7 cellular contexts compared by ENCODE assay signal in genomic region chr7:93890041-93890463, GRCh38. TPM values are rescaled to one million over a fixed set of nuclear protein-coding genes. Genes with fewer than 3 reads are reported as not detected.
DNase-seq lines count a peak whose midpoint lies in the region; ATAC-seq and TF ChIP-seq lines count a peak whose summit lies in the region.

No MANE protein-coding gene starts in this region.

- intact Hi-C loops in PC-3 (cut with micrococcal nuclease), result loop anchor here (1.0 to 2.0 kb wide), 6 partner anchors 21 to 387 kb away; partner anchors contain the start of gene BET1

- no peaks in the 10 kb centered on the region for H3K4me1 ChIP-seq in HEK293 (ENCODE audit: control insufficient read depth, insufficient read depth, low read length)
- peaks cover 15% of the 10 kb centered on the region for H3K4me1 ChIP-seq in PC-3 (ENCODE audit: insufficient read depth, low read length)

- H3K9me3 ChIP-seq in HEK293 (ENCODE audit: control insufficient read depth, insufficient read depth, low read depth, low read length) (no peaks in the 10 kb centered on the region), PC-3 (ENCODE audit: low read length) (no peaks in the 10 kb centered on the region)

- H3K79me2 ChIP-seq in PC-3 (ENCODE audit: low read length), result peaks cover 6% of the 10 kb centered on the region; the same call in 1 of the 2 replicates

- H2AFZ ChIP-seq in PC-3 (ENCODE audit: low read length), result peak overlapping the region; percentile 81

- no peak for TF ChIP-seq CTCF in HEK293 (tag by site-specific recombination; IDR thresholded peaks at IDR 0.05)
- TF ChIP-seq CTCF in PC-3 (conservative IDR thresholded peaks at IDR 0.05; ENCODE audit: low read depth, low read length), result no peak; the same call in 1 of the 2 replicates
- peak; percentile 14 for TF ChIP-seq CTCF in epithelial cell of esophagus (IDR thresholded peaks at IDR 0.05; ENCODE audit: insufficient read depth, low read depth, low read length, missing control alignments)

- CTCF ChIA-PET in HEK293 (lab: Yijun Ruan, JAX) (interaction anchor here (0.7 to 1.8 kb wide), 8 partner anchors 13 to 399 kb away, joined by 3 to 6 read pairs (median 4); no protein-coding TSS in a partner anchor), PC-3 (lab: Charles Lee) (interaction anchor here (2.2 kb wide), 1 partner anchor 197 kb away, joined by 9 read pairs; no protein-coding TSS in a partner anchor)

- peaks cover 55 to 68% (median 66%) of the 10 kb centered on the region in 3 donors for H3K27me3 Mint-ChIP-seq in naive B cell

- peak overlapping the region; percentile 83 for H3K4me2 ChIP-seq in PC-3 (ENCODE audit: low read length)

- H3K4me1 Mint-ChIP-seq in naive B cell, result peaks cover 12 to 15% (median 15%) of the 10 kb centered on the region in 3 donors

- H4K20me1 ChIP-seq in PC-3 (ENCODE audit: low read length), result peaks cover 9% of the 10 kb centered on the region

- TSS peak; percentile 44 for BruUV-seq in PC-3 (replicated peaks; lab: Mats Ljungman, UMichigan)

- H3K4me3 Mint-ChIP-seq in naive B cell, result peak overlapping the region; percentile 62 to 94 (median 88)

- peaks cover 0 to 4% (median 0%) of the 10 kb centered on the region in 7 donors for H3K9me3 Mint-ChIP-seq in naive B cell

- no peaks in the 10 kb centered on the region for H3K27me3 ChIP-seq in PC-3 (ENCODE audit: low read length)

- no peaks in the 10 kb centered on the region for H3K36me3 ChIP-seq in HEK293 (ENCODE audit: control insufficient read depth in 2 of 2, insufficient read depth in 1 of 2, low read length in 2 of 2)
- H3K36me3 ChIP-seq in PC-3 (ENCODE audit: low read depth, low read length), result peaks cover 6% of the 10 kb centered on the region; the same call in 1 of the 2 replicates

- no peak overlapping the region for H3K27ac Mint-ChIP-seq in naive B cell

- ATAC-seq in GM18498 (IDR thresholded peaks at IDR 0.05; ENCODE audit: unreplicated experiment) (peak; percentile 70), PC-3 (peak; percentile 68), naive B cell (ENCODE audit: low read depth in 2 of 2) (peak; percentile 52 to 61)

- peak overlapping the region; percentile 84 for H3K4me3 ChIP-seq in HEK293 (ENCODE audit: low read depth, low read length)
- H3K4me3 ChIP-seq in PC-3 (ENCODE audit: low read length), result peak overlapping the region; percentile 83
- H3K4me3 ChIP-seq in epithelial cell of esophagus (ENCODE audit: low read length), result peak overlapping the region; percentile 63

- H3F3A ChIP-seq in PC-3 (ENCODE audit: low read length, unreplicated experiment), result no peaks in the 10 kb centered on the region

- DNase-seq in PC-3, result peak; percentile 58
- peak; percentile 76 for DNase-seq in epithelial cell of esophagus (ENCODE audit: low read depth)
- peak; percentile 8 for DNase-seq in naive B cell
- no peak for DNase-seq in RPMI8226
- DNase-seq in KG1 (lab: John Stamatoyannopoulos, UW), result no peak

- peak overlapping the region; percentile 89 for H3K9ac ChIP-seq in PC-3 (ENCODE audit: low read length)

- H3K27ac ChIP-seq in HEK293 (ENCODE audit: extremely low read depth, low read depth, low read length) (peak overlapping the region; percentile 26; the same call in 1 of the 2 replicates), PC-3 (ENCODE audit: low read length) (peak overlapping the region; percentile 90)

- H3K36me3 Mint-ChIP-seq in naive B cell, result peaks cover 4 to 7% of the 10 kb centered on the region in 2 donors

- POLR2A ChIA-PET in HEK293 (lab: Yijun Ruan, JAX), result interaction anchor here (0.8 to 1.6 kb wide), 6 partner anchors 11 to 269 kb away, joined by 3 to 14 read pairs (median 5); partner anchors contain the start of gene GNG11
- POLR2A ChIA-PET in PC-3 (lab: Charles Lee; ENCODE audit: unreplicated experiment), result interaction anchor here (0.6 to 0.7 kb wide), 2 partner anchors 68 to 766 kb away, joined by 4 read pairs; partner anchors contain the start of gene SGCE

- no peaks in the 10 kb centered on the region for H3K9me2 ChIP-seq in PC-3 (replicated peaks; ENCODE audit: low read length)

TF ChIP-seq in HEK293, 187 proteins besides CTCF, POLR2A, EP300 and RAD21:
- TF ChIP-seq ZNF792 (tag by site-specific recombination; IDR thresholded peaks at IDR 0.05) (no peak), PRDM1 (tag by site-specific recombination; IDR thresholded peaks at IDR 0.05) (peak; percentile 75)
TF ChIP-seq in HEK293: peak in this region for 1.

RNA-seq across cellular contexts. Expression of gene TFPI2, which starts 0.5 kb away (rescaled TPM):
- total RNA-seq in PC-3 (2014; rRNA removed), result 53.1 and 62.6 TPM in 2 replicates
- polyA plus RNA-seq in naive B cell (ENCODE audit: low read depth in 6 of 6), result under 1 TPM in 1 of 6 donors, not detected in 5; 0.74 TPM

RNA-seq across cellular contexts. Expression of gene GNGT1, which starts 16.3 kb away (rescaled TPM):
- total RNA-seq in PC-3 (2014; rRNA removed), result not detected in 2 replicates
- polyA plus RNA-seq in naive B cell (ENCODE audit: low read depth in 6 of 6), result not detected

RNA-seq across cellular contexts. Expression of gene GNG11, which starts 31.5 kb away (rescaled TPM):
- 3.0 and 4.4 TPM in 2 replicates for total RNA-seq in PC-3 (2014; rRNA removed)
- 10 to 100 TPM in 1 of 6 donors, 1 to 10 TPM in 5; 1.1 to 11.9 (median 5.4) TPM for polyA plus RNA-seq in naive B cell (ENCODE audit: low read depth in 6 of 6)

Comparison
In these comparisons a context has a peak if more than half of its experiments do, and no peak if none do; other contexts are left out.
1. DNase-seq: peak in PC-3 (single experiment), epithelial cell of esophagus (single experiment) and naive B cell (single experiment); none in RPMI8226 (single experiment) and KG1 (single experiment).
2. Peak in every context shown above with its lines, with median percentiles within 50 percentile points of each other: ATAC-seq and H3K4me3 ChIP-seq.